ENCODE assay signal across 10 cellular contexts in genomic region chr17:42027961-42028790, GRCh38. TPM values are rescaled to one million over a fixed set of nuclear protein-coding genes. Genes with fewer than 3 reads are reported as not detected.
DNase-seq lines count a peak whose midpoint lies in the region; ATAC-seq, FAIRE-seq and TF ChIP-seq lines count a peak whose summit lies in the region.
"Had no signal": no experiment of that assay in that cellular context is flagged by ENCODE, and none has a peak within 500 bp of the region (broad histone marks: within the 10 kb centered on the region; RNA-seq: fewer than 3 reads in every experiment).

No MANE protein-coding gene starts in this region.

- H3K27ac ChIP-seq in small intestine (ENCODE audit: low read depth in 1 of 2, low read length in 1 of 2) (no peak overlapping the region), testis (no peak overlapping the region)
- H3K27ac ChIP-seq: tibial nerve had no signal

- TF ChIP-seq CTCF in epithelial cell of proximal tubule (conservative IDR thresholded peaks at IDR 0.05; ENCODE audit: low read depth, low read length) (peak; percentile 53), testis (IDR thresholded peaks at IDR 0.05) (no peak)

- no peaks in the 10 kb centered on the region for H3K9me3 ChIP-seq in small intestine (ENCODE audit: control insufficient read depth, low read depth)
- no peaks in the 10 kb centered on the region for H3K9me3 ChIP-seq in testis
- H3K9me3 ChIP-seq: tibial nerve had no signal

- no peak for TF ChIP-seq POLR2A in testis (IDR thresholded peaks at IDR 0.05)

- DNase-seq in NCI-H2107 treated with DMSO at 0.1 percent for 48 hours (lab: John Stamatoyannopoulos, UW; ENCODE audit: unreplicated experiment) (peak; percentile 14), NCI-H2107 (lab: John Stamatoyannopoulos, UW) (no peak), NCI-H82 treated with DMSO at 0.1 percent for 48 hours (lab: John Stamatoyannopoulos, UW; ENCODE audit: unreplicated experiment) (peak; percentile 8), epithelial cell of proximal tubule (ENCODE audit: low read depth) (no peak), small intestine (peak; percentile 33), testis (no peak)
- DNase-seq: NCI-H1417 had no signal

- peaks cover 0 to 3% of the 10 kb centered on the region in 2 donors for H3K36me3 ChIP-seq in small intestine (ENCODE audit: control insufficient read depth in 2 of 2, insufficient read depth in 2 of 2, low read length in 2 of 2)
- H3K36me3 ChIP-seq in testis (ENCODE audit: low read depth, missing control alignments), result no peaks in the 10 kb centered on the region

- H3K27me3 ChIP-seq in small intestine (ENCODE audit: control insufficient read depth in 2 of 2, insufficient read depth in 2 of 2, low read length in 2 of 2) (no peaks in the 10 kb centered on the region), testis (no peaks in the 10 kb centered on the region)
- H3K27me3 ChIP-seq: tibial nerve had no signal

- H3K4me1 ChIP-seq in small intestine (ENCODE audit: control insufficient read depth in 2 of 2, insufficient read depth in 1 of 2, low read depth in 1 of 2, low read length in 1 of 2) (peaks cover 0 to 4% of the 10 kb centered on the region in 2 donors), testis (peaks cover 19% of the 10 kb centered on the region)

- no peak overlapping the region for H3K4me3 ChIP-seq in epithelial cell of proximal tubule (ENCODE audit: low read depth, low read length)
- H3K4me3 ChIP-seq in small intestine (ENCODE audit: low read depth in 1 of 2, low read length in 2 of 2), result no peak overlapping the region
- H3K4me3 ChIP-seq in testis, result no peak overlapping the region
- H3K4me3 ChIP-seq: tibial nerve had no signal

- WGBS in small intestine, 3 donors, result 64 to 76% (median 75%) methylated on average over 15 to 19 of the region's 19 CpGs
- WGBS in testis, 2 donors, result 69 to 75% methylated on average over 10 to 19 of the region's 19 CpGs

- no peak for FAIRE-seq in small intestine (lab: Jason Lieb, UNC)

- intact Hi-C loops in testis (cut with DNase I; ENCODE audit: low total_unique reads), result loop anchor here (10.0 kb wide), 1 partner anchor 63 kb away; the partner anchor contains the start of gene CNP

- ATAC-seq in HG02798 (IDR thresholded peaks at IDR 0.05; ENCODE audit: poor library complexity, unreplicated experiment) (no peak), GM21360 (IDR thresholded peaks at IDR 0.05; ENCODE audit: unreplicated experiment) (no peak)

RNA-seq across cellular contexts. Expression of gene NKIRAS2, which starts 8.3 kb away (rescaled TPM):
- total RNA-seq in epithelial cell of proximal tubule (37.7 and 53.3 TPM in 2 replicates), testis (100 to 1,000 TPM in 1 of 2 donors, 10 to 100 TPM in 1; 85.1 to 103 TPM)
- polyA plus RNA-seq in small intestine (10 to 100 TPM; 21.1 to 28.9 (median 23.3) TPM), testis (ENCODE audit: insufficient read depth, low read depth, low replicate concordance) (65.4 TPM)

RNA-seq across cellular contexts. Expression of gene DNAJC7, which starts 10.9 kb away (rescaled TPM):
- 57.6 and 66.8 TPM in 2 replicates for total RNA-seq in epithelial cell of proximal tubule
- 10 to 100 TPM; 70.0 to 79.4 (median 70.0) TPM for polyA plus RNA-seq in small intestine
- 10 to 100 TPM; 81.1 to 86.2 TPM for total RNA-seq in testis
- polyA plus RNA-seq in testis (ENCODE audit: insufficient read depth, low read depth, low replicate concordance), result 94.3 TPM

RNA-seq across cellular contexts. Expression of gene C17orf113, which starts 22.2 kb away (rescaled TPM):
- 0.07 and 0.98 TPM in 2 replicates for total RNA-seq in epithelial cell of proximal tubule
- polyA plus RNA-seq in small intestine, result under 1 TPM; 0.22 to 0.54 (median 0.49) TPM
- 10 to 100 TPM in 1 of 2 donors, 1 to 10 TPM in 1; 7.7 to 11.3 TPM for total RNA-seq in testis
- polyA plus RNA-seq in testis (ENCODE audit: insufficient read depth, low read depth, low replicate concordance), result 2.8 TPM

Comparison
In these comparisons a context has a peak if more than half of its experiments do, and no peak if none do; other contexts are left out.
1. DNase-seq: peak in NCI-H2107 treated with DMSO at 0.1 percent for 48 hours (single experiment), NCI-H82 treated with DMSO at 0.1 percent for 48 hours (single experiment) and small intestine (single experiment); none in NCI-H2107 (single experiment), epithelial cell of proximal tubule (single experiment) and testis (single experiment).